27 cellular contexts compared by ENCODE assay signal in the genomic region with DNA sequence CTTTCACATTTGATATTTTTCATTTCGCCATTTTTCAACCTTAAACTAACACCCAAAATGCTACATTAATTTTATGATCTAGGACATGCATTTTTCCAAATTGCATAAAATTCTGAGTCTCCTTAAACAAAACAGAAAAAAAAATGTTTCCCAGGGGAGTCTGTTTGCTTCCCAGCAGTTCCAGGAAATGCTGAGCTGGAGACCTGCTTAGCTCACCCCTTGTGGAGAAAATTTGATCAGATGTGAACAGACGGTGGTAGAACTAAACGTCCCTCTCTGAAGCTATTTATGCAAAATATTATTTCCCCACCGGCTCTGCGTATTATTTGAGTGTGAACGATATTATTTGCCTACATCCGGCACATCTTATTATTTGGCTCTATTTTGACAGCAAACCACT.
"Had no signal": no experiment of that assay in that cellular context is flagged by ENCODE, and none has a peak within 500 bp of the region (broad histone marks: within the 10 kb centered on the region; RNA-seq: fewer than 3 reads in every experiment).

No MANE protein-coding gene starts in this region.

- H3K36me3 ChIP-seq: heart left ventricle, left lung, right lobe of liver, thyroid gland had no signal

- H3K4me1 ChIP-seq: foreskin keratinocyte, left lung had no signal

- H3K4me2 ChIP-seq: smooth muscle cell had no signal

- DNase-seq: activated CD4-positive, alpha-beta T cell treated with anti-CD3 and anti-CD28 coated beads for 4 hours; activated CD4-positive, alpha-beta T cell treated with anti-CD3 and anti-CD28 coated beads, Interleukin-2, amount 50 U/mL, for 4 hours; activated naive CD4-positive, alpha-beta T cell; activated T-cell treated with anti-CD3 and anti-CD28 coated beads for 4 hours; activated T-cell treated with anti-CD3 and anti-CD28 coated beads, Interleukin-2, amount 50 U/mL, for 72 hours; cerebellar nuclear complex; cortex of kidney; effector memory CD8-positive, alpha-beta T cell; erythroblast; foreskin keratinocyte; heart left ventricle; kidney glomerular epithelial cell; left lung; mesendoderm; mucosa of descending colon; right lobe of liver; stimulated activated CD4-positive, alpha-beta T cell treated with anti-CD3 and anti-CD28 coated beads, Interleukin-1b, Interleukin-23, amount 100 ng/mL, for 48 hours; stimulated activated CD4-positive, alpha-beta T cell treated with anti-CD3 and anti-CD28 coated beads, Interleukin-4, amount 100 ng/mL, for 4 hours; stimulated activated CD8-positive, alpha-beta memory T cell treated with anti-CD3 and anti-CD28 coated beads, Interleukin-4, amount 100 ng/mL, for 48 hours; stimulated activated naive CD8-positive, alpha-beta T cell treated with anti-CD3 and anti-CD28 coated beads, Interleukin-15, amount 100 ng/mL, for 72 hours; thyroid gland had no signal

- FAIRE-seq: bronchial epithelial cell had no signal

- H3K4me3 ChIP-seq: heart left ventricle, left lung, lung, mucosa of descending colon, right lobe of liver, smooth muscle cell, thyroid gland had no signal

- ATAC-seq: activated naive CD4-positive, alpha-beta T cell treated with anti-CD3 and anti-CD28 coated beads, Interleukin-2, amount 50 U/mL, for 72 hours; activated T-cell treated with anti-CD3 and anti-CD28 coated beads, Interleukin-2, amount 50 U/mL, for 72 hours; effector memory CD8-positive, alpha-beta T cell; foreskin keratinocyte; heart left ventricle; left lung; mucosa of descending colon; natural killer cell treated with Interleukin-12 subunit alpha and Interleukin-12 subunit beta and Interleukin-15 and Interleukin-18, amount 100 ng/mL, for 72 hours; right lobe of liver; stimulated activated memory B cell treated with anti-CD40 and anti-IgM and Interleukin-4, amounts not matched to agents 10 μg/mL and 1 μg/mL and 100 μg/mL, for 72 hours; stimulated activated naive CD8-positive, alpha-beta T cell treated with anti-CD3 and anti-CD28 coated beads, Interleukin-15, amount 100 ng/mL, for 72 hours had no signal

- H3K27ac ChIP-seq: foreskin keratinocyte, heart left ventricle, left lung, right lobe of liver, thyroid gland had no signal

- H3K27me3 ChIP-seq: heart left ventricle, left lung, right lobe of liver, thyroid gland had no signal

- H3K9me3 ChIP-seq: left lung, mucosa of descending colon, right lobe of liver, thyroid gland had no signal
